ENCODE assay signal across 9 cellular contexts in the genomic region with DNA sequence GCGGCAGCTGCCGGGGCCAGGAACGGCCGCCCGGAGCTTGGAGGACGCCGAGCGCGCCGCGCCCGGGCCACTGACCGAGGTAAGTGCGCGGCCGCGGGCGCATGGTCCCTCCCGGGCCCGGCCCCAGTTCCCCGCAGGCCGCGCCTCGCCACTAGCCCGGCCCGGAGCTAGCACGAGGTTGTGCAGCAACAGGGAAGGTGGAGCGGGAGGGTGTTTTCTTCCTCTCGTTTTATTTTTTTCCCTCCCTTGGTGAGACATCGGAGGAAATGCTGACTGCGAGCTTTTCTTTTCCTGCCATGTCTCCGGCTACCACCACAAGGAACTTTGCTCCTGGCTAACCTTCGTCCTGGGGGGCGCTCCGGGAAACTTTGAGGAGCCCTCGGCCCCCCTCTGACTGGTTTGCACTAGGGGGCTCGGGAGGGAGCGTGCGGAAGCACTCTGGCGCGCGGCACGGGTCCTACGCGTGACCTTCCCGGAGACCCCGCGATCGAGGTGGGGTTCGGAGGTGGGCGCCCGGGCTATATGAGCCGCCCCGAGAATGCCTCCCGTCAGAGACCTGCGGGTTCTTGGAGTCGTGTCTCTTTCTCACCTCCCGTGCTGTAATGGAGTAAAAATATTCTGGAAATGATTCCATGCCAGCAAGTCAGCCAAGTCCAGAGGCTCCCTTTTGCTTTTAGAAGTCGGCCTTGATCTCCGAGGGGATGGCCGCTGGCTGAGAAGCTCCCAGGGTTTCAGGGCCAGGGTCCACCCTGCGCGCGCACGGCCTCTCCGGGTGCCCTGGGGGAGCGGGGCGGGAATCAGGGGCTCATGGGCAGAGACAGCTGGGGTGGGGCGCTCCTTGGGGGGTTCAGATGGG.
DNase-seq lines count a peak whose midpoint lies in the region; ATAC-seq and FAIRE-seq lines count a peak whose summit lies in the region.
"Had no signal": no experiment of that assay in that cellular context is flagged by ENCODE, and none has a peak within 500 bp of the region (broad histone marks: within the 10 kb centered on the region; RNA-seq: fewer than 3 reads in every experiment).

No MANE protein-coding gene starts in this region.

- FAIRE-seq in HTR-8/SVneo (lab: Jason Lieb, UNC): peak; percentile 74
- FAIRE-seq: GM12878 had no signal

- no peak for ATAC-seq in effector memory CD8-positive, alpha-beta T cell (replicated peaks)
- ATAC-seq in HG03159 (IDR thresholded peaks at IDR 0.05; ENCODE audit: unreplicated experiment): no peak
- ATAC-seq: GM12878 had no signal

- H3K4me3 Mint-ChIP-seq in effector memory CD8-positive, alpha-beta T cell: peak overlapping the region; percentile 29 to 64

- H3K27me3 Mint-ChIP-seq in effector memory CD8-positive, alpha-beta T cell: peaks cover 19 to 73% of the 10 kb centered on the region in 2 donors

- H3K4me1 Mint-ChIP-seq in effector memory CD8-positive, alpha-beta T cell (ENCODE audit: low read depth in 2 of 2): peaks cover 4 to 9% of the 10 kb centered on the region in 2 donors

- H3K27ac Mint-ChIP-seq in effector memory CD8-positive, alpha-beta T cell: no peak overlapping the region

- peak; percentile 86 for DNase-seq in 8988T
- peak; percentile 72 for DNase-seq in HTR-8/SVneo (ENCODE audit: insufficient read length, low spot score)
- DNase-seq in effector memory CD8-positive, alpha-beta T cell: no peak
- peak; percentile 9 for DNase-seq in middle frontal gyrus (ENCODE audit: extremely low spot score, low spot score)
- DNase-seq in CD1c-positive myeloid dendritic cell (ENCODE audit: extremely low spot score): no peak
- no peak for DNase-seq in RKO (ENCODE audit: low spot score)
- DNase-seq in OCI-M2 (lab: John Stamatoyannopoulos, UW; ENCODE audit: unreplicated experiment): no peak

- H3K9me3 Mint-ChIP-seq in effector memory CD8-positive, alpha-beta T cell: no peaks in the 10 kb centered on the region

- no peaks in the 10 kb centered on the region for H3K36me3 Mint-ChIP-seq in effector memory CD8-positive, alpha-beta T cell (ENCODE audit: insufficient read depth)

Comparison
In these comparisons a context has a peak if more than half of its experiments do, and no peak if none do; other contexts are left out.
1. DNase-seq: peak in 8988T (single experiment), HTR-8/SVneo (single experiment) and middle frontal gyrus (single experiment); none in effector memory CD8-positive, alpha-beta T cell (0 of 3), CD1c-positive myeloid dendritic cell (single experiment), RKO (single experiment) and OCI-M2 (single experiment).